ENCODE assay signal across 1 cellular context in genomic region chr1:85707990-85708825, GRCh38.
TF ChIP-seq lines count a peak whose summit lies in the region.

TSS of gene ZNHIT6 (minus strand) at chr1:85708433. CDS start at chr1:85708284, 149 bp downstream.

TF ChIP-seq in K562, 482 proteins besides CTCF, POLR2A, EP300 and RAD21 (continued from another document and continues in another):
- peak; percentile 64; the same call in 1 of the 2 replicates for TF ChIP-seq E2F1 (CRISPR knock-in tag; IDR thresholded peaks at IDR 0.05)
- peak; percentile 47; the same call in 1 of the 2 replicates for TF ChIP-seq CHAMP1 (IDR thresholded peaks at IDR 0.05)
- peak; percentile 12 to 57; a peak in 2 of 4 replicates for TF ChIP-seq KDM1A (IDR thresholded peaks at IDR 0.05)
- TF ChIP-seq ZNF561 (CRISPR knock-in tag; conservative IDR thresholded peaks at IDR 0.05) = no peak
- peak; percentile 83 for TF ChIP-seq CTBP1 (IDR thresholded peaks at IDR 0.05; ENCODE audit: borderline replicate concordance)
- TF ChIP-seq EP400 (IDR thresholded peaks at IDR 0.05) = peak; percentile 96
- TF ChIP-seq PYGO2 (tag; IDR thresholded peaks at IDR 0.05) = no peak
- TF ChIP-seq PRDM10 (IDR thresholded peaks at IDR 0.05; ENCODE audit: partially characterized antibody) = no peak
- no peak for TF ChIP-seq ADNP (tag; IDR thresholded peaks at IDR 0.05)
- TF ChIP-seq NEUROD1 (IDR thresholded peaks at IDR 0.05; ENCODE audit: borderline replicate concordance, low read depth, low read length, partially characterized antibody) = peak; percentile 67
- peak in 1 of 2 experiments; percentile 30 for TF ChIP-seq E2F6 (IDR thresholded peaks at IDR 0.05; ENCODE audit: borderline replicate concordance in 1 of 2, extremely low read depth in 1 of 2, insufficient read depth in 1 of 2, insufficient read length in 1 of 2, low read depth in 1 of 2, low read length in 1 of 2, poor library complexity in 1 of 2, severe bottlenecking in 1 of 2)
- TF ChIP-seq TBP (optimal IDR thresholded peaks at IDR 0.05; ENCODE audit: low read depth, low read length) = peak; percentile 40
- TF ChIP-seq ZSCAN32 (CRISPR knock-in tag; IDR thresholded peaks at IDR 0.05) = no peak
- 0 out of 2 replicates have a peak, but pooled peaks have one; percentile 53 for TF ChIP-seq STAT6 (CRISPR knock-in tag; IDR thresholded peaks at IDR 0.05)
- TF ChIP-seq E4F1 (CRISPR knock-in tag; IDR thresholded peaks at IDR 0.05; ENCODE audit: borderline replicate concordance) = peak; percentile 98
- TF ChIP-seq ETV6 (IDR thresholded peaks at IDR 0.05; ENCODE audit: borderline replicate concordance in 1 of 2, low read depth in 2 of 2, low read length in 1 of 2) = peak in 1 of 2 experiments; percentile 71; a peak in 1 of 4 replicates
- no peak for TF ChIP-seq ETV6 (CRISPR knock-in tag; IDR thresholded peaks at IDR 0.05; ENCODE audit: borderline replicate concordance)
- TF ChIP-seq ATF3 (IDR thresholded peaks at IDR 0.05) = no peak
- TF ChIP-seq ATF3 (CRISPR knock-in tag; conservative IDR thresholded peaks at IDR 0.05) = 0 out of 2 replicates have a peak, but pooled peaks have one; percentile 62
- TF ChIP-seq POLR2B (IDR thresholded peaks at IDR 0.05; ENCODE audit: low read depth, partially characterized antibody) = peak; percentile 75
- 0 out of 2 replicates have a peak, but pooled peaks have one; percentile 10 for TF ChIP-seq MGA (IDR thresholded peaks at IDR 0.05)
- TF ChIP-seq CREB1 (IDR thresholded peaks at IDR 0.05) = peak; percentile 81
- peak; percentile 74; the same call in 1 of the 2 replicates for TF ChIP-seq CREB1 (CRISPR knock-in tag; IDR thresholded peaks at IDR 0.05)
- TF ChIP-seq OTX1 (CRISPR knock-in tag; IDR thresholded peaks at IDR 0.05) = no peak; the same call in 1 of the 2 replicates
- TF ChIP-seq ILK (tag; IDR thresholded peaks at IDR 0.05; ENCODE audit: borderline replicate concordance, low read depth) = no peak
